ENCODE assay signal across 19 cellular contexts in the genomic region with DNA sequence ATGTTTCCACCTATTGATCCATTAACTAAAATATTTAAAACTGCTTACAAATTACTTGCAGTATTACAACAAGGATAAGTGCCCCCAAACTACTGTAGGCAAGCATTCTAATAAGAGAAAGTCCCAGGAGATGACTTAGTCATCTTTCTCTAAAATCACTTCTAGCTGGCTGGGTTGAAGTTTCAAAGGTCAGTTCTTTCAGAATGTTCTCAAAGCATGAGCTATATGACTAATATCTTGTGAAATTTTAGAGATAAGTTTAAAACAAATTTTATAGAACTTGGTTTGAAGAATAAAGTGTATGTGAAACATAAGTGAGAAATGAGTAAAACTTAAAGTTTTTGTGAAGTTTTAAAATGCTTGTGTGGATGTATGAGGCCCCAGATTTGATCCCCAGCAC. TPM values are rescaled to one million over a fixed set of nuclear protein-coding genes. Genes with fewer than 3 reads are reported as not detected.
A peak's percentile ranks its signal among the peaks of the same experiment; 100 is the strongest.
DNase-seq lines count a peak whose midpoint lies in the region; ATAC-seq, FAIRE-seq and TF ChIP-seq lines count a peak whose summit lies in the region.
"Had no signal": no experiment of that assay in that cellular context is flagged by ENCODE, and none has a peak within 500 bp of the region (broad histone marks: within the 10 kb centered on the region; RNA-seq: fewer than 3 reads in every experiment).

No MANE protein-coding gene starts in this region.

- peak; percentile 17 for DNase-seq in GM10266 (ENCODE audit: extremely low spot score)
- no peak for DNase-seq in GM12878 (ENCODE audit: low read depth, low spot score)
- peak; percentile 65 for DNase-seq in skeletal muscle cell (ENCODE audit: low read depth)
- DNase-seq in stimulated activated CD4-positive, alpha-beta T cell treated with anti-CD3 and anti-CD28 coated beads, Interleukin-1b, Interleukin-23, amount 100 ng/mL, for 48 hours: no peak
- DNase-seq in NCI-H82 (lab: John Stamatoyannopoulos, UW): no peak
- no peak for DNase-seq in T1000 (lab: John Stamatoyannopoulos, UW)
- no peak for DNase-seq in stomach
- DNase-seq: activated CD4-positive, alpha-beta memory T cell treated with anti-CD3 and anti-CD28 coated beads for 36 hours; activated naive CD4-positive, alpha-beta T cell treated with anti-CD3 and anti-CD28 coated beads, Interleukin-2, amount 50 U/mL, for 16 hours; NCI-H345; T-helper 17 cell had no signal

- H3K36me3 ChIP-seq in GM12878 (ENCODE audit: control insufficient read depth in 2 of 2, insufficient read depth in 2 of 2, low read length in 1 of 2): no peaks in the 10 kb centered on the region
- H3K36me3 ChIP-seq in stomach: no peaks in the 10 kb centered on the region

- SMC1A ChIA-PET in GM12878 (lab: Charles Lee; ENCODE audit: uncharacterized antibody, unreplicated experiment): interaction anchor here (0.9 to 2.3 kb wide), 5 partner anchors 10 to 98 kb away, joined by 3 to 13 read pairs (median 4); a partner anchor contains a TSS

- no peak overlapping the region for H2AFZ ChIP-seq in GM12878 (ENCODE audit: control insufficient read depth, low read depth, low read length)

- CTCF ChIA-PET in GM12878 (lab: Yijun Ruan, JAX): interaction anchor here (0.6 to 2.4 kb wide), 7 partner anchors 9 to 400 kb away, joined by 3 to 12 read pairs (median 3); no protein-coding TSS in a partner anchor

- in situ Hi-C loops in GM12878 (cut with MboI): no loop called here

- no peak overlapping the region for H3K27ac ChIP-seq in GM12878 (ENCODE audit: control insufficient read depth, insufficient read depth)
- peak overlapping the region in 1 of 5 donors; percentile 12 for H3K27ac ChIP-seq in stomach

- peak; percentile 65 for ATAC-seq in HG02642 (IDR thresholded peaks at IDR 0.05; ENCODE audit: poor library complexity, unreplicated experiment)
- peak; percentile 79 for ATAC-seq in GM12878
- ATAC-seq: Panc1, T-helper 17 cell had no signal

- TF ChIP-seq EP300 in GM12878 (IDR thresholded peaks at IDR 0.05; ENCODE audit: borderline replicate concordance in 1 of 2, control insufficient read depth in 1 of 2, low read depth in 2 of 2, low read length in 2 of 2) (no peak), stomach (IDR thresholded peaks at IDR 0.05) (no peak)

- H3K4me3 ChIP-seq in GM12878 (no peak overlapping the region), skeletal muscle cell (ENCODE audit: low read depth, low read length) (no peak overlapping the region), stomach (no peak overlapping the region)

- FAIRE-seq in GM12878 (lab: Jason Lieb, UNC): peak; percentile 41
- FAIRE-seq: colon, frontal cortex, G401.6, islet of Langerhans had no signal

- H3K4me2 ChIP-seq in GM12878 (ENCODE audit: control insufficient read depth, insufficient read depth): peak overlapping the region; percentile 17

- TF ChIP-seq POLR2A in GM12878 (IDR thresholded peaks at IDR 0.05; ENCODE audit: low read depth, low read length) (no peak), stomach (IDR thresholded peaks at IDR 0.05) (no peak)

- RAD21 ChIA-PET in GM12878 (lab: Charles Lee; ENCODE audit: unreplicated experiment): interaction anchor here (0.9 to 1.7 kb wide), 6 partner anchors 8 to 109 kb away, joined by 3 to 9 read pairs (median 3); no protein-coding TSS in a partner anchor

- no peaks in the 10 kb centered on the region for H3K9me3 ChIP-seq in GM12878 (replicated peaks; ENCODE audit: control insufficient read depth, insufficient read depth, low read length)
- H3K9me3 ChIP-seq in stomach: no peaks in the 10 kb centered on the region

- no peaks in the 10 kb centered on the region for H3K79me2 ChIP-seq in GM12878 (ENCODE audit: control insufficient read depth, insufficient read depth, low read length)

- H3K9ac ChIP-seq in GM12878 (ENCODE audit: control insufficient read depth, insufficient read depth, low read length): no peak overlapping the region

- TF ChIP-seq CTCF in GM10266 (IDR thresholded peaks at IDR 0.05; ENCODE audit: control insufficient read depth, insufficient read depth, low read depth, missing control alignments): no peak
- TF ChIP-seq CTCF in GM12878 (IDR thresholded peaks at IDR 0.05 in 2 of 3, conservative IDR thresholded peaks at IDR 0.05 in 1 of 3; ENCODE audit: control insufficient read depth in 2 of 3, extremely low read depth in 1 of 3, insufficient read depth in 1 of 3, low read depth in 3 of 3, low read length in 3 of 3): no peak
- TF ChIP-seq CTCF in stomach (IDR thresholded peaks at IDR 0.05): no peak

- intact Hi-C loops in GM12878 (cut with micrococcal nuclease; ENCODE audit: unreplicated experiment) (no loop called here), stomach (cut with DNase I; ENCODE audit: low total_unique reads) (no loop called here)

- POLR2A ChIA-PET in GM12878 (lab: Charles Lee): no interaction called here

- TF ChIP-seq RAD21 in GM12878 (IDR thresholded peaks at IDR 0.05; ENCODE audit: insufficient read depth, low read depth, low read length): no peak

- H3K4me1 ChIP-seq in GM12878 (ENCODE audit: control insufficient read depth, insufficient read depth, low read length): no peaks in the 10 kb centered on the region
- H3K4me1 ChIP-seq in stomach: no peaks in the 10 kb centered on the region

- no peaks in the 10 kb centered on the region for H4K20me1 ChIP-seq in GM12878 (ENCODE audit: control insufficient read depth, insufficient read depth)

- H3K27me3 ChIP-seq in GM12878 (replicated peaks in 1 of 2; ENCODE audit: control insufficient read depth in 2 of 2, insufficient read depth in 2 of 2, low read length in 1 of 2) (no peaks in the 10 kb centered on the region), stomach (no peaks in the 10 kb centered on the region)

- BruUV-seq in GM12878 (replicated peaks; lab: Mats Ljungman, UMichigan): no TSS peak

TF ChIP-seq in GM12878, 131 proteins besides CTCF, POLR2A, EP300 and RAD21:
- TF ChIP-seq KAT2A (conservative IDR thresholded peaks at IDR 0.05; ENCODE audit: control insufficient read depth, low read depth, low read length) (no peak), GATAD2B (conservative IDR thresholded peaks at IDR 0.05; ENCODE audit: low read depth) (no peak), BACH1 (IDR thresholded peaks at IDR 0.05; ENCODE audit: borderline replicate concordance) (no peak), JUNB (IDR thresholded peaks at IDR 0.05) (peak; percentile 90), MEF2B (IDR thresholded peaks at IDR 0.05; ENCODE audit: partially characterized antibody, poor library complexity, severe bottlenecking) (peak; percentile 50), BCL11A (IDR thresholded peaks at IDR 0.05; ENCODE audit: low read depth, low read length) (peak; percentile 28; the same call in 1 of the 2 replicates), NFIC (IDR thresholded peaks at IDR 0.05; ENCODE audit: low read depth, low read length) (peak; percentile 81), CREM (IDR thresholded peaks at IDR 0.05; ENCODE audit: low read depth) (0 out of 2 replicates have a peak, but pooled peaks have one; percentile 18), ZBED1 (IDR thresholded peaks at IDR 0.05; ENCODE audit: borderline replicate concordance) (no peak), RB1 (IDR thresholded peaks at IDR 0.05; ENCODE audit: borderline replicate concordance) (no peak), FOS (IDR thresholded peaks at IDR 0.05; ENCODE audit: borderline replicate concordance, extremely low read depth, insufficient read length) (no peak)
- TF ChIP-seq, protein P1, sequence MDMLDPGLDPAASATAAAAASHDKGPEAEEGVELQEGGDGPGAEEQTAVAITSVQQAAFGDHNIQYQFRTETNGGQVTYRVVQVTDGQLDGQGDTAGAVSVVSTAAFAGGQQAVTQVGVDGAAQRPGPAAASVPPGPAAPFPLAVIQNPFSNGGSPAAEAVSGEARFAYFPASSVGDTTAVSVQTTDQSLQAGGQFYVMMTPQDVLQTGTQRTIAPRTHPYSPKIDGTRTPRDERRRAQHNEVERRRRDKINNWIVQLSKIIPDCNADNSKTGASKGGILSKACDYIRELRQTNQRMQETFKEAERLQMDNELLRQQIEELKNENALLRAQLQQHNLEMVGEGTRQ (IDR thresholded peaks at IDR 0.05; ENCODE audit: borderline replicate concordance, low read depth, low read length): no peak
- TF ChIP-seq, protein P2, sequence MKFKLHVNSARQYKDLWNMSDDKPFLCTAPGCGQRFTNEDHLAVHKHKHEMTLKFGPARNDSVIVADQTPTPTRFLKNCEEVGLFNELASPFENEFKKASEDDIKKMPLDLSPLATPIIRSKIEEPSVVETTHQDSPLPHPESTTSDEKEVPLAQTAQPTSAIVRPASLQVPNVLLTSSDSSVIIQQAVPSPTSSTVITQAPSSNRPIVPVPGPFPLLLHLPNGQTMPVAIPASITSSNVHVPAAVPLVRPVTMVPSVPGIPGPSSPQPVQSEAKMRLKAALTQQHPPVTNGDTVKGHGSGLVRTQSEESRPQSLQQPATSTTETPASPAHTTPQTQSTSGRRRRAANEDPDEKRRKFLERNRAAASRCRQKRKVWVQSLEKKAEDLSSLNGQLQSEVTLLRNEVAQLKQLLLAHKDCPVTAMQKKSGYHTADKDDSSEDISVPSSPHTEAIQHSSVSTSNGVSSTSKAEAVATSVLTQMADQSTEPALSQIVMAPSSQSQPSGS (IDR thresholded peaks at IDR 0.05; ENCODE audit: low read length): peak; percentile 68

RNA-seq across cellular contexts. Expression of a gene that starts 24.3 kb away (rescaled TPM):
- total RNA-seq in GM12878 (2013; cell fraction: nucleolus; rRNA removed): 0.10 TPM in 1 of 2 replicates, not detected in the other
- total RNA-seq in GM12878 (2014; rRNA removed) (not detected in 2 replicates), GM12878 (2014; rRNA removed; fragmentation: Illumina TruSeq; extraction: Trizol) (not detected in 2 replicates), GM12878 (2021) (not detected in 2 replicates), stomach (not detected)
- polyA plus RNA-seq in GM12878 (2011; ENCODE audit: low read depth): not detected
- polyA plus RNA-seq in GM12878 (2011; rRNA removed) (not detected in 2 replicates), GM12878 (2014; fragmentation: Illumina TruSeq; extraction: Trizol) (not detected in 2 replicates), GM12878 (2014; fragmentation: Nextera tagmentation; extraction: Ambion mirVana) (not detected), GM12878 (2014; rRNA removed) (not detected in 2 replicates), GM12878 (2016; fragmentation: Nextera tagmentation; extraction: Ambion mirVana) (not detected), stomach (not detected)
- not detected in 2 replicates for polyA plus RNA-seq in GM12878 (2011; cell fraction: cytosol; rRNA removed)
- 0.03 TPM in 1 of 2 replicates, not detected in the other for polyA plus RNA-seq in GM12878 (2011; cell fraction: nucleus; rRNA removed)
- not detected in 2 replicates for polyA plus RNA-seq in GM12878 (2012)
- 0.10 TPM in 1 of 2 replicates, not detected in the other for polyA minus RNA-seq in GM12878 (2011; rRNA and poly(A)+ RNA removed)
- not detected in 2 replicates for polyA minus RNA-seq in GM12878 (2011; cell fraction: cytosol; rRNA and poly(A)+ RNA removed)
- polyA minus RNA-seq in GM12878 (2011; cell fraction: nucleus; rRNA and poly(A)+ RNA removed): not detected in 2 replicates
- total RNA-seq: activated CD4-positive, alpha-beta memory T cell treated with anti-CD3 and anti-CD28 coated beads for 36 hours; frontal cortex; mucosa of gallbladder; T-helper 17 cell had no signal
- polyA plus RNA-seq: CD14-positive monocyte had no signal

Comparison
In these comparisons a context has a peak if more than half of its experiments do, and no peak if none do; other contexts are left out.
1. DNase-seq: peak in GM10266 (single experiment) and skeletal muscle cell (single experiment); none in GM12878 (single experiment), stimulated activated CD4-positive, alpha-beta T cell treated with anti-CD3 and anti-CD28 coated beads, Interleukin-1b, Interleukin-23, amount 100 ng/mL, for 48 hours (single experiment), NCI-H82 (single experiment), T1000 (single experiment) and stomach (single experiment).